Comparison of ENCODE assay signal across 34 cellular contexts in the genomic region with DNA sequence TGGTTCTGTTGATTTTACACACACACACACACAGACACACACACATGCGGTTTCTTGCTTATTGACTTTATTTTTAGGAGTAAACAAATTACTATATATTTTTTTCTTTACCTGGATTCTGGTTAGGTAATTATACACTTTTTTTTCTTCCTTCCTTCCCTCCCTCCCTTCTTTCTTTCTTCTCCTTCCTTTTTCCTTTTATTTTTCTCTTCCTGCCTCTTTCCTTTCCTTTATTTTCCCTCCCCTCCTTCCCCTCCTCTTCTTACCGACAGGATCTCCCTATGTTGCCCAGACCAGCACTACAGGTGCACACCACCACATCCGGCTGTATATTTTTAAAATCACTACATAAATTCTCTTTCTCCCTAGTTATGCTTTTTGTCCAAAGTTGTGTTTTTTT. TPM values are rescaled to one million over a fixed set of nuclear protein-coding genes. Genes with fewer than 3 reads are reported as not detected.
"Had no signal": no experiment of that assay in that cellular context is flagged by ENCODE, and none has a peak within 500 bp of the region (broad histone marks: within the 10 kb centered on the region; RNA-seq: fewer than 3 reads in every experiment).

No MANE protein-coding gene starts in this region.

- ATAC-seq: activated naive CD4-positive, alpha-beta T cell treated with anti-CD3 and anti-CD28 coated beads, Interleukin-2, amount 50 U/mL, for 72 hours had no signal

- H3K9me3 ChIP-seq: adrenal gland, body of pancreas, breast epithelium had no signal

- FAIRE-seq: astrocyte had no signal

- H3K4me3 ChIP-seq: adrenal gland, body of pancreas, breast epithelium had no signal

- H3K27ac ChIP-seq: adrenal gland, body of pancreas, breast epithelium had no signal

- DNase-seq: activated B cell treated with CpG ODN at 0.5 μM for 24 hours; activated CD4-positive, alpha-beta memory T cell treated with anti-CD3 and anti-CD28 coated beads for 36 hours; activated CD4-positive, alpha-beta T cell treated with anti-CD3 and anti-CD28 coated beads for 4 hours; activated CD4-positive, alpha-beta T cell treated with anti-CD3 and anti-CD28 coated beads, Interleukin-2, amount 50 U/mL, for 1 hour; activated CD4-positive, CD25-positive, alpha-beta regulatory T cell treated with anti-CD3 and anti-CD28 coated beads, Interleukin-2, amount 50 U/mL, for 72 hours; activated CD8-positive, alpha-beta memory T cell treated with anti-CD3 and anti-CD28 coated beads, Interleukin-2, amount 50 U/mL, for 4 hours; activated effector memory CD4-positive, alpha-beta T cell treated with Interleukin-2 at 50 U/mL for 16 hours; activated naive CD4-positive, alpha-beta T cell; activated T-cell treated with anti-CD3 and anti-CD28 coated beads for 4 hours; activated T-cell treated with anti-CD3 and anti-CD28 coated beads, Interleukin-2, amount 50 U/mL, for 48 hours; adrenal gland; body of pancreas; MM.1S; MV-4-11; NCI-H1092; NCI-H1436 treated with DMSO at 0.1 percent for 48 hours; NCI-H1694 treated with DMSO at 0.1 percent for 48 hours; NCI-H2029; NCI-H345; NCI-H524 treated with DMSO at 0.1 percent for 48 hours; NCI-H748 treated with DMSO at 0.1 percent for 48 hours; NK-92 treated with Interleukin-12 subunit alpha and Interleukin-12 subunit beta, amount 100 ng/mL, for 24 hours; OCI-M1; Right ventricle myocardium superior; SW 1271; T-helper 1 cell; T-helper 2 cell; T-helper 9 cell had no signal

- H3K36me3 ChIP-seq: adrenal gland, breast epithelium had no signal

- H3K27me3 ChIP-seq: adrenal gland, body of pancreas, breast epithelium had no signal

- H3K4me1 ChIP-seq: adrenal gland, breast epithelium had no signal

RNA-seq across cellular contexts. Expression of gene SPDYC, which starts 3.1 kb away (rescaled TPM):
- total RNA-seq: activated B cell treated with CpG ODN at 0.5 μM for 24 hours; activated CD4-positive, alpha-beta memory T cell treated with anti-CD3 and anti-CD28 coated beads for 36 hours; activated naive CD4-positive, alpha-beta T cell treated with anti-CD3 and anti-CD28 coated beads, Interleukin-2, amount 50 U/mL, for 72 hours; adrenal gland; astrocyte; body of pancreas; breast epithelium; cardiac septum; LHCN-M2; NCI-H460; Right ventricle myocardium superior had no signal
